In the genomic region with DNA sequence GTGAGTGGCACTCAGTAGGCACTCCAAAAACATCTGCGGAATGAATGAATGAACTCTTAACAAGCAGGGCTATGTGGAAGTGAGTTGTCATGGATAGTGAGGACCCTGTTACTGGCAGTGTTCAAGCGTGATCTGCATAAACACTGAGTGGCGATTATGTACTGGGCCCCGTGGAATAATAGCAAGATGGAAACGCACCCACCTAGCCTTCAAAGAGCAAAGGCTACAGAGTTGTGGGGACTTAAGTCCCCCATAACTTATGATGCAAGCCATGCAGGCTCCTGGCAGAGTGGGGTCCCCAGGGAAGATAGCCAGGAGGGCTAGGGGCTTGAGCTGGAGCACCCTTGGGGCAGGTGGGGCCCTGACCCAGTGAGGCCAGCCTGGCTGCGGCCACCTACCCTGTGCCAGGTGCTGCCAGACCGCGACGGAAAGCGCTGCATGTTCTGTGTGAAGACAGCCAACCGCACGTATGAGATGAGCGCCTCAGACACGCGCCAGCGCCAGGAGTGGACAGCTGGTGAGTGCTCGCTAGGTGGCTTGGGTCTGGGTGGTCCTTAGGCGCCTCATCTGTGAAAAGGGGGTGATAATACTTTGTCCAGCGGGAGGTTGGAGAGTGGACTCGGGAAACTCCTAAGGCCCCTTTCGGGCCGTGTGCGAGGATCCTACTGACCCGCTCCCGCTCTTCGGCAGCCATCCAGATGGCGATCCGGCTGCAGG, we compare ENCODE assay signal across 1 cellular context.
A peak's percentile ranks its signal among the peaks of the same experiment; 100 is the strongest.
TF ChIP-seq lines count a peak whose summit lies in the region.

No MANE protein-coding gene starts in this region.

TF ChIP-seq in HepG2, 621 proteins besides CTCF, POLR2A, EP300 and RAD21 (continued from another document and continues in another):
- no peak for TF ChIP-seq ZNF577 (CRISPR knock-in tag; IDR thresholded peaks at IDR 0.05; ENCODE audit: borderline replicate concordance, low read depth)
- TF ChIP-seq, protein P1, sequence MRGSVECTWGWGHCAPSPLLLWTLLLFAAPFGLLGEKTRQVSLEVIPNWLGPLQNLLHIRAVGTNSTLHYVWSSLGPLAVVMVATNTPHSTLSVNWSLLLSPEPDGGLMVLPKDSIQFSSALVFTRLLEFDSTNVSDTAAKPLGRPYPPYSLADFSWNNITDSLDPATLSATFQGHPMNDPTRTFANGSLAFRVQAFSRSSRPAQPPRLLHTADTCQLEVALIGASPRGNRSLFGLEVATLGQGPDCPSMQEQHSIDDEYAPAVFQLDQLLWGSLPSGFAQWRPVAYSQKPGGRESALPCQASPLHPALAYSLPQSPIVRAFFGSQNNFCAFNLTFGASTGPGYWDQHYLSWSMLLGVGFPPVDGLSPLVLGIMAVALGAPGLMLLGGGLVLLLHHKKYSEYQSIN (CRISPR knock-in tag; IDR thresholded peaks at IDR 0.05; ENCODE audit: borderline replicate concordance), result no peak
- no peak for TF ChIP-seq ZNF121 (CRISPR knock-in tag; IDR thresholded peaks at IDR 0.05)
- no peak for TF ChIP-seq FOXJ3 (CRISPR knock-in tag; IDR thresholded peaks at IDR 0.05; ENCODE audit: borderline replicate concordance)
- 0 out of 2 replicates have a peak, but pooled peaks have one; percentile 6 for TF ChIP-seq RCOR2 (CRISPR knock-in tag; IDR thresholded peaks at IDR 0.05)
- peak; percentile 48; the same call in 1 of the 2 replicates for TF ChIP-seq CHCHD3 (CRISPR knock-in tag; IDR thresholded peaks at IDR 0.05)
- TF ChIP-seq MAZ (IDR thresholded peaks at IDR 0.05; ENCODE audit: borderline replicate concordance, low read depth, low read length), result no peak
- TF ChIP-seq MAZ (CRISPR knock-in tag; IDR thresholded peaks at IDR 0.05; ENCODE audit: low read depth), result no peak
- no peak for TF ChIP-seq PHF20 (CRISPR knock-in tag; IDR thresholded peaks at IDR 0.05)
- TF ChIP-seq NFRKB (IDR thresholded peaks at IDR 0.05), result no peak
- no peak for TF ChIP-seq ZNF772 (CRISPR knock-in tag; IDR thresholded peaks at IDR 0.05)
- TF ChIP-seq ZNF543 (CRISPR knock-in tag; IDR thresholded peaks at IDR 0.05), result no peak
- TF ChIP-seq ZFP36L2 (CRISPR knock-in tag; IDR thresholded peaks at IDR 0.05), result no peak
- TF ChIP-seq ZNF253 (CRISPR knock-in tag; IDR thresholded peaks at IDR 0.05; ENCODE audit: borderline replicate concordance), result peak; percentile 90
- TF ChIP-seq, protein P2, sequence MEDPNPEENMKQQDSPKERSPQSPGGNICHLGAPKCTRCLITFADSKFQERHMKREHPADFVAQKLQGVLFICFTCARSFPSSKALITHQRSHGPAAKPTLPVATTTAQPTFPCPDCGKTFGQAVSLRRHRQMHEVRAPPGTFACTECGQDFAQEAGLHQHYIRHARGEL (CRISPR knock-in tag; IDR thresholded peaks at IDR 0.05), result no peak
- no peak for TF ChIP-seq ZSCAN12 (CRISPR knock-in tag; IDR thresholded peaks at IDR 0.05)
- TF ChIP-seq, protein P3, sequence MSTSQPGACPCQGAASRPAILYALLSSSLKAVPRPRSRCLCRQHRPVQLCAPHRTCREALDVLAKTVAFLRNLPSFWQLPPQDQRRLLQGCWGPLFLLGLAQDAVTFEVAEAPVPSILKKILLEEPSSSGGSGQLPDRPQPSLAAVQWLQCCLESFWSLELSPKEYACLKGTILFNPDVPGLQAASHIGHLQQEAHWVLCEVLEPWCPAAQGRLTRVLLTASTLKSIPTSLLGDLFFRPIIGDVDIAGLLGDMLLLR (CRISPR knock-in tag; IDR thresholded peaks at IDR 0.05), result peak; percentile 52
- TF ChIP-seq, protein P4, sequence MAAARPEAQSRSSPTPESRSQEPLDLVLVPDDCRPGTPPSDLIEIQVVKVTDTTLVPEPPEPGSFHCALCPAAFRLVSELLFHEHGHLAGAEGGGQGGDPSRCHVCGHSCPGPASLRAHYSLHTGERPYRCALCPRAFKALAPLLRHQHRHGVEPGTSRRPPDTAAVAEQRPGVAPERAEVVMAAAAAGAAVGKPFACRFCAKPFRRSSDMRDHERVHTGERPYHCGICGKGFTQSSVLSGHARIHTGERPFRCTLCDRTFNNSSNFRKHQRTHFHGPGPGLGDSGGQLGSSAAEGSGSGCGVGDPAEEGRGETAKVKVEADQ (CRISPR knock-in tag; IDR thresholded peaks at IDR 0.05; ENCODE audit: borderline replicate concordance), result no peak
- peak; percentile 40; the same call in 1 of the 2 replicates for TF ChIP-seq ZC3H13 (CRISPR knock-in tag; IDR thresholded peaks at IDR 0.05)
- no peak for TF ChIP-seq HMG20B (CRISPR knock-in tag; conservative IDR thresholded peaks at IDR 0.05)
- TF ChIP-seq ZNF468 (CRISPR knock-in tag; IDR thresholded peaks at IDR 0.05), result 0 out of 2 replicates have a peak, but pooled peaks have one; percentile 88
- TF ChIP-seq, protein P5, sequence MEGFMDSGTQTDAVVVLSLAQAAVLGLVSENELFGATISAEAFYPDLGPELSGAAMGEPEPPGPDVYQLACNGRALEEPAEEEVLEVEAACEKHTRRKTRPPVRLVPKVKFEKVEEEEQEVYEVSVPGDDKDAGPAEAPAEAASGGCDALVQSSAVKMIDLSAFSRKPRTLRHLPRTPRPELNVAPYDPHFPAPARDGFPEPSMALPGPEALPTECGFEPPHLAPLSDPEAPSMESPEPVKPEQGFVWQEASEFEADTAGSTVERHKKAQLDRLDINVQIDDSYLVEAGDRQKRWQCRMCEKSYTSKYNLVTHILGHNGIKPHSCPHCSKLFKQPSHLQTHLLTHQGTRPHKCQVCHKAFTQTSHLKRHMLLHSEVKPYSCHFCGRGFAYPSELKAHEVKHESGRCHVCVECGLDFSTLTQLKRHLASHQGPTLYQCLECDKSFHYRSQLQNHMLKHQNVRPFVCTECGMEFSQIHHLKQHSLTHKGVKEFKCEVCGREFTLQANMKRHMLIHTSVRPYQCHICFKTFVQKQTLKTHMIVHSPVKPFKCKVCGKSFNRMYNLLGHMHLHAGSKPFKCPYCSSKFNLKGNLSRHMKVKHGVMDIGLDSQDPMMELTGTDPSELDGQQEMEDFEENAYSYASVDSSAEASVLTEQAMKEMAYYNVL (CRISPR knock-in tag; IDR thresholded peaks at IDR 0.05; ENCODE audit: borderline replicate concordance), result no peak
- TF ChIP-seq TAF15 (IDR thresholded peaks at IDR 0.05; ENCODE audit: low read depth, low read length, poor library complexity, severe bottlenecking), result no peak
- 0 out of 2 replicates have a peak, but pooled peaks have one; percentile 13 for TF ChIP-seq XBP1 (CRISPR knock-in tag; IDR thresholded peaks at IDR 0.05)
- no peak for TF ChIP-seq RELA (CRISPR knock-in tag; IDR thresholded peaks at IDR 0.05)
- TF ChIP-seq KLF16 (CRISPR knock-in tag; IDR thresholded peaks at IDR 0.05), result no peak
- TF ChIP-seq, protein P6, sequence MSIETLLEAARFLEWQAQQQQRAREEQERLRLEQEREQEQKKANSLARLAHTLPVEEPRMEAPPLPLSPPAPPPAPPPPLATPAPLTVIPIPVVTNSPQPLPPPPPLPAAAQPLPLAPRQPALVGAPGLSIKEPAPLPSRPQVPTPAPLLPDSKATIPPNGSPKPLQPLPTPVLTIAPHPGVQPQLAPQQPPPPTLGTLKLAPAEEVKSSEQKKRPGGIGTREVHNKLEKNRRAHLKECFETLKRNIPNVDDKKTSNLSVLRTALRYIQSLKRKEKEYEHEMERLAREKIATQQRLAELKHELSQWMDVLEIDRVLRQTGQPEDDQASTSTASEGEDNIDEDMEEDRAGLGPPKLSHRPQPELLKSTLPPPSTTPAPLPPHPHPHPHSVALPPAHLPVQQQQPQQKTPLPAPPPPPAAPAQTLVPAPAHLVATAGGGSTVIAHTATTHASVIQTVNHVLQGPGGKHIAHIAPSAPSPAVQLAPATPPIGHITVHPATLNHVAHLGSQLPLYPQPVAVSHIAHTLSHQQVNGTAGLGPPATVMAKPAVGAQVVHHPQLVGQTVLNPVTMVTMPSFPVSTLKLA (IDR thresholded peaks at IDR 0.05), result no peak
- no peak for TF ChIP-seq ELF3 (CRISPR knock-in tag; IDR thresholded peaks at IDR 0.05)
- TF ChIP-seq TP53 (CRISPR knock-in tag; conservative IDR thresholded peaks at IDR 0.05), result no peak
- no peak for TF ChIP-seq CCAR2 (optimal IDR thresholded peaks at IDR 0.05; ENCODE audit: low read depth, low read length)
- TF ChIP-seq ZNF792 (CRISPR knock-in tag; IDR thresholded peaks at IDR 0.05), result no peak
- TF ChIP-seq RFXANK (CRISPR knock-in tag; IDR thresholded peaks at IDR 0.05), result no peak
- peak; percentile 12; the same call in 1 of the 2 replicates for TF ChIP-seq ZNF431 (CRISPR knock-in tag; IDR thresholded peaks at IDR 0.05; ENCODE audit: borderline replicate concordance, low read depth)
- TF ChIP-seq, protein P7, sequence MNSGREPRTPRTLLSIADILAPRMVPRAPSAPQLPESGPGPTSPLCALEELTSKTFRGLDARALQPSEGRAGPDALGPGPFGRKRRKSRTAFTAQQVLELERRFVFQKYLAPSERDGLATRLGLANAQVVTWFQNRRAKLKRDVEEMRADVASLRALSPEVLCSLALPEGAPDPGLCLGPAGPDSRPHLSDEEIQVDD (CRISPR knock-in tag; IDR thresholded peaks at IDR 0.05; ENCODE audit: borderline replicate concordance), result no peak; the same call in 1 of the 2 replicates
- TF ChIP-seq NFE2L2 (IDR thresholded peaks at IDR 0.05; ENCODE audit: low read length), result no peak
- TF ChIP-seq, protein P8, sequence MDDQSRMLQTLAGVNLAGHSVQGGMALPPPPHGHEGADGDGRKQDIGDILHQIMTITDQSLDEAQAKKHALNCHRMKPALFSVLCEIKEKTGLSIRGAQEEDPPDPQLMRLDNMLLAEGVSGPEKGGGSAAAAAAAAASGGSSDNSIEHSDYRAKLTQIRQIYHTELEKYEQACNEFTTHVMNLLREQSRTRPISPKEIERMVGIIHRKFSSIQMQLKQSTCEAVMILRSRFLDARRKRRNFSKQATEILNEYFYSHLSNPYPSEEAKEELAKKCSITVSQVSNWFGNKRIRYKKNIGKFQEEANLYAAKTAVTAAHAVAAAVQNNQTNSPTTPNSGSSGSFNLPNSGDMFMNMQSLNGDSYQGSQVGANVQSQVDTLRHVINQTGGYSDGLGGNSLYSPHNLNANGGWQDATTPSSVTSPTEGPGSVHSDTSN (CRISPR knock-in tag; IDR thresholded peaks at IDR 0.05; ENCODE audit: borderline replicate concordance), result no peak
- TF ChIP-seq ETV5 (CRISPR knock-in tag; IDR thresholded peaks at IDR 0.05; ENCODE audit: borderline replicate concordance), result no peak
- TF ChIP-seq, protein P9, sequence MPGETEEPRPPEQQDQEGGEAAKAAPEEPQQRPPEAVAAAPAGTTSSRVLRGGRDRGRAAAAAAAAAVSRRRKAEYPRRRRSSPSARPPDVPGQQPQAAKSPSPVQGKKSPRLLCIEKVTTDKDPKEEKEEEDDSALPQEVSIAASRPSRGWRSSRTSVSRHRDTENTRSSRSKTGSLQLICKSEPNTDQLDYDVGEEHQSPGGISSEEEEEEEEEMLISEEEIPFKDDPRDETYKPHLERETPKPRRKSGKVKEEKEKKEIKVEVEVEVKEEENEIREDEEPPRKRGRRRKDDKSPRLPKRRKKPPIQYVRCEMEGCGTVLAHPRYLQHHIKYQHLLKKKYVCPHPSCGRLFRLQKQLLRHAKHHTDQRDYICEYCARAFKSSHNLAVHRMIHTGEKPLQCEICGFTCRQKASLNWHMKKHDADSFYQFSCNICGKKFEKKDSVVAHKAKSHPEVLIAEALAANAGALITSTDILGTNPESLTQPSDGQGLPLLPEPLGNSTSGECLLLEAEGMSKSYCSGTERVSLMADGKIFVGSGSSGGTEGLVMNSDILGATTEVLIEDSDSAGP (CRISPR knock-in tag; IDR thresholded peaks at IDR 0.05; ENCODE audit: borderline replicate concordance), result no peak
- peak; percentile 44; the same call in 1 of the 2 replicates for TF ChIP-seq HOXA9 (CRISPR knock-in tag; IDR thresholded peaks at IDR 0.05; ENCODE audit: borderline replicate concordance)
- no peak for TF ChIP-seq NFATC3 (CRISPR knock-in tag; IDR thresholded peaks at IDR 0.05)
- no peak for TF ChIP-seq NFKBIZ (CRISPR knock-in tag; IDR thresholded peaks at IDR 0.05)
- peak; percentile 40; the same call in 1 of the 2 replicates for TF ChIP-seq KMT2B (CRISPR knock-in tag; IDR thresholded peaks at IDR 0.05)
- no peak for TF ChIP-seq ZFP82 (CRISPR knock-in tag; IDR thresholded peaks at IDR 0.05; ENCODE audit: borderline replicate concordance)
- TF ChIP-seq ZNF619 (CRISPR knock-in tag; IDR thresholded peaks at IDR 0.05), result 0 out of 2 replicates have a peak, but pooled peaks have one; percentile 53
- TF ChIP-seq ATF7-NPFF (CRISPR knock-in tag; IDR thresholded peaks at IDR 0.05; ENCODE audit: low read depth), result peak; percentile 27; the same call in 1 of the 2 replicates
- no peak for TF ChIP-seq FOXO1 (CRISPR knock-in tag; IDR thresholded peaks at IDR 0.05)
- no peak for TF ChIP-seq HOXA5 (CRISPR knock-in tag; IDR thresholded peaks at IDR 0.05)
- TF ChIP-seq ZSCAN9 (CRISPR knock-in tag; IDR thresholded peaks at IDR 0.05; ENCODE audit: borderline replicate concordance), result 0 out of 2 replicates have a peak, but pooled peaks have one; percentile 1
- no peak for TF ChIP-seq THAP11 (CRISPR knock-in tag; IDR thresholded peaks at IDR 0.05)
- TF ChIP-seq ZNF589 (CRISPR knock-in tag; conservative IDR thresholded peaks at IDR 0.05), result peak; percentile 76; the same call in 1 of the 2 replicates
- TF ChIP-seq HMG20A (CRISPR knock-in tag; IDR thresholded peaks at IDR 0.05; ENCODE audit: borderline replicate concordance), result no peak
- TF ChIP-seq SSRP1 (CRISPR knock-in tag; IDR thresholded peaks at IDR 0.05), result no peak
- TF ChIP-seq, protein P10, sequence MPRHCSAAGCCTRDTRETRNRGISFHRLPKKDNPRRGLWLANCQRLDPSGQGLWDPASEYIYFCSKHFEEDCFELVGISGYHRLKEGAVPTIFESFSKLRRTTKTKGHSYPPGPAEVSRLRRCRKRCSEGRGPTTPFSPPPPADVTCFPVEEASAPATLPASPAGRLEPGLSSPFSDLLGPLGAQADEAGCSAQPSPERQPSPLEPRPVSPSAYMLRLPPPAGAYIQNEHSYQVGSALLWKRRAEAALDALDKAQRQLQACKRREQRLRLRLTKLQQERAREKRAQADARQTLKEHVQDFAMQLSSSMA (CRISPR knock-in tag; IDR thresholded peaks at IDR 0.05), result no peak
- TF ChIP-seq ZNF251 (CRISPR knock-in tag; IDR thresholded peaks at IDR 0.05), result peak; percentile 52; the same call in 1 of the 2 replicates
- TF ChIP-seq, protein P11, sequence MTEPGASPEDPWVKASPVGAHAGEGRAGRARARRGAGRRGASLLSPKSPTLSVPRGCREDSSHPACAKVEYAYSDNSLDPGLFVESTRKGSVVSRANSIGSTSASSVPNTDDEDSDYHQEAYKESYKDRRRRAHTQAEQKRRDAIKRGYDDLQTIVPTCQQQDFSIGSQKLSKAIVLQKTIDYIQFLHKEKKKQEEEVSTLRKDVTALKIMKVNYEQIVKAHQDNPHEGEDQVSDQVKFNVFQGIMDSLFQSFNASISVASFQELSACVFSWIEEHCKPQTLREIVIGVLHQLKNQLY (CRISPR knock-in tag; IDR thresholded peaks at IDR 0.05), result no peak
- no peak for TF ChIP-seq MBD4 (IDR thresholded peaks at IDR 0.05; ENCODE audit: borderline replicate concordance, low read length)
- TF ChIP-seq ZNF317 (CRISPR knock-in tag; IDR thresholded peaks at IDR 0.05), result peak; percentile 73
